ENCODE assay signal across 27 cellular contexts in genomic region chr11:70843906-70844305, GRCh38.
"Had no signal": no experiment of that assay in that cellular context is flagged by ENCODE, and none has a peak within 500 bp of the region (broad histone marks: within the 10 kb centered on the region; RNA-seq: fewer than 3 reads in every experiment).

No MANE protein-coding gene starts in this region.

- H3K4me3 Mint-ChIP-seq: stimulated activated effector memory CD8-positive, alpha-beta T cell treated with anti-CD3 and anti-CD28 coated beads, Interleukin-12 subunit alpha, Interleukin-12 subunit beta, amount 100 ng/mL, for 72 hours; stimulated activated memory B cell treated with anti-CD40 and anti-IgM and Interleukin-4, amounts not matched to agents 10 μg/mL and 1 μg/mL and 100 μg/mL, for 72 hours; stimulated activated naive B cell treated with anti-CD40 and anti-IgM and Interleukin-4, amounts not matched to agents 10 μg/mL and 1 μg/mL and 100 μg/mL, for 72 hours; stimulated activated naive CD8-positive, alpha-beta T cell treated with anti-CD3 and anti-CD28 coated beads, Interleukin-15, amount 100 ng/mL, for 72 hours; stimulated activated naive CD8-positive, alpha-beta T cell treated with anti-CD3 and anti-CD28 coated beads, Interleukin-15, Interleukin-2, amounts not matched to agents 100 ng/mL and 50 ng/mL, for 24 hours; type B pancreatic cell had no signal

- H3K27ac ChIP-seq: stomach, suprapubic skin, testis, thoracic aorta, thyroid gland, tibial artery, tibial nerve, transverse colon, upper lobe of left lung, upper lobe of right lung, uterus, vagina had no signal

- H3K9me3 Mint-ChIP-seq: stimulated activated effector memory CD8-positive, alpha-beta T cell treated with anti-CD3 and anti-CD28 coated beads, Interleukin-12 subunit alpha, Interleukin-12 subunit beta, amount 100 ng/mL, for 72 hours; stimulated activated memory B cell treated with anti-CD40 and anti-IgM and Interleukin-4, amounts not matched to agents 10 μg/mL and 1 μg/mL and 100 μg/mL, for 72 hours; stimulated activated naive B cell treated with anti-CD40 and anti-IgM and Interleukin-4, amounts not matched to agents 10 μg/mL and 1 μg/mL and 100 μg/mL, for 72 hours; stimulated activated naive CD8-positive, alpha-beta T cell treated with anti-CD3 and anti-CD28 coated beads, Interleukin-15, amount 100 ng/mL, for 72 hours; stimulated activated naive CD8-positive, alpha-beta T cell treated with anti-CD3 and anti-CD28 coated beads, Interleukin-15, Interleukin-2, amounts not matched to agents 100 ng/mL and 50 ng/mL, for 24 hours; type B pancreatic cell had no signal

- H3K36me3 Mint-ChIP-seq: stimulated activated effector memory CD8-positive, alpha-beta T cell treated with anti-CD3 and anti-CD28 coated beads, Interleukin-12 subunit alpha, Interleukin-12 subunit beta, amount 100 ng/mL, for 72 hours; stimulated activated memory B cell treated with anti-CD40 and anti-IgM and Interleukin-4, amounts not matched to agents 10 μg/mL and 1 μg/mL and 100 μg/mL, for 72 hours; stimulated activated naive B cell treated with anti-CD40 and anti-IgM and Interleukin-4, amounts not matched to agents 10 μg/mL and 1 μg/mL and 100 μg/mL, for 72 hours; type B pancreatic cell had no signal

- H3K4me3 ChIP-seq: stomach, suprapubic skin, testis, thoracic aorta, thyroid gland, tibial artery, tibial nerve, transverse colon, upper lobe of left lung, upper lobe of right lung, uterus, vagina had no signal

- H3K4me1 Mint-ChIP-seq: stimulated activated effector memory CD8-positive, alpha-beta T cell treated with anti-CD3 and anti-CD28 coated beads, Interleukin-12 subunit alpha, Interleukin-12 subunit beta, amount 100 ng/mL, for 72 hours; stimulated activated memory B cell treated with anti-CD40 and anti-IgM and Interleukin-4, amounts not matched to agents 10 μg/mL and 1 μg/mL and 100 μg/mL, for 72 hours; stimulated activated naive B cell treated with anti-CD40 and anti-IgM and Interleukin-4, amounts not matched to agents 10 μg/mL and 1 μg/mL and 100 μg/mL, for 72 hours; stimulated activated naive CD8-positive, alpha-beta T cell treated with anti-CD3 and anti-CD28 coated beads, Interleukin-15, amount 100 ng/mL, for 72 hours had no signal

- H3K27me3 Mint-ChIP-seq: type B pancreatic cell had no signal

- H3K4me1 ChIP-seq: stomach, suprapubic skin, testis, thyroid gland, tibial artery, tibial nerve, transverse colon, upper lobe of left lung, upper lobe of right lung, uterus, vagina had no signal

- H3K27ac Mint-ChIP-seq: stimulated activated effector memory CD8-positive, alpha-beta T cell treated with anti-CD3 and anti-CD28 coated beads, Interleukin-12 subunit alpha, Interleukin-12 subunit beta, amount 100 ng/mL, for 72 hours; stimulated activated memory B cell treated with anti-CD40 and anti-IgM and Interleukin-4, amounts not matched to agents 10 μg/mL and 1 μg/mL and 100 μg/mL, for 72 hours; stimulated activated naive B cell treated with anti-CD40 and anti-IgM and Interleukin-4, amounts not matched to agents 10 μg/mL and 1 μg/mL and 100 μg/mL, for 72 hours; stimulated activated naive CD8-positive, alpha-beta T cell treated with anti-CD3 and anti-CD28 coated beads, Interleukin-15, amount 100 ng/mL, for 72 hours; stimulated activated naive CD8-positive, alpha-beta T cell treated with anti-CD3 and anti-CD28 coated beads, Interleukin-15, Interleukin-2, amounts not matched to agents 100 ng/mL and 50 ng/mL, for 24 hours; type B pancreatic cell had no signal

- DNase-seq: stimulated activated CD4-positive, alpha-beta T cell treated with anti-CD3 and anti-CD28 coated beads, Interleukin-2, amount 100 ng/mL, for 48 hours; stimulated activated CD4-positive, alpha-beta T cell treated with anti-CD3 and anti-CD28 coated beads, Interleukin-4, amount 100 ng/mL, for 1 hour; stimulated activated CD4-positive, alpha-beta T cell treated with anti-CD3 and anti-CD28 coated beads, Interleukin-4, amount 100 ng/mL, for 24 hours; stimulated activated CD4-positive, alpha-beta T cell treated with anti-CD3 and anti-CD28 coated beads, Interleukin-4, amount 100 ng/mL, for 4 hours; stimulated activated CD8-positive, alpha-beta memory T cell treated with anti-CD3 and anti-CD28 coated beads, Interleukin-4, amount 100 ng/mL, for 48 hours; stimulated activated naive B cell treated with anti-CD40 and anti-IgM and Interleukin-4, amounts not matched to agents 10 μg/mL and 1 μg/mL and 100 μg/mL, for 72 hours; stimulated activated naive CD4-positive, alpha-beta T cell; stimulated activated naive CD4-positive, alpha-beta T cell treated with Interleukin-2 at 50 U/mL for 16 hours; stimulated activated naive CD8-positive, alpha-beta T cell treated with anti-CD3 and anti-CD28 coated beads, Interleukin-15, amount 100 ng/mL, for 72 hours; stimulated activated naive CD8-positive, alpha-beta T cell treated with anti-CD3 and anti-CD28 coated beads, Interleukin-15, Interleukin-2, amounts not matched to agents 100 U/mL and 50 U/mL, for 24 hours; stomach; substantia nigra; testis; thyroid gland; tibial artery; transverse colon; upper lobe of right lung; uterus had no signal

- H3K36me3 ChIP-seq: stomach, suprapubic skin, thoracic aorta, thyroid gland, tibial artery, tibial nerve, transverse colon, upper lobe of left lung, upper lobe of right lung, uterus, vagina had no signal

- H3K27me3 ChIP-seq: stomach, testis, thyroid gland, tibial nerve, transverse colon, upper lobe of left lung, upper lobe of right lung, uterus, vagina had no signal

- H3K9me3 ChIP-seq: stomach, suprapubic skin, testis, thoracic aorta, thyroid gland, transverse colon, upper lobe of left lung, upper lobe of right lung, uterus, vagina had no signal
